8 cellular contexts compared by ENCODE assay signal in genomic region chr20:44733341-44734069, GRCh38. TPM values are rescaled to one million over a fixed set of nuclear protein-coding genes. Genes with fewer than 3 reads are reported as not detected.
A peak's percentile ranks its signal among the peaks of the same experiment; 100 is the strongest.
DNase-seq lines count a peak whose midpoint lies in the region; ATAC-seq and TF ChIP-seq lines count a peak whose summit lies in the region.

No MANE protein-coding gene starts in this region.

- TF ChIP-seq CTCF in C4-2B (conservative IDR thresholded peaks at IDR 0.05): peak; percentile 92
- TF ChIP-seq CTCF in fibroblast of mammary gland (conservative IDR thresholded peaks at IDR 0.05; ENCODE audit: control insufficient read depth, insufficient read depth, low read depth, low read length): peak; percentile 96
- TF ChIP-seq CTCF in neural crest cell (conservative IDR thresholded peaks at IDR 0.05): peak; percentile 80
- TF ChIP-seq CTCF in thoracic aorta (IDR thresholded peaks at IDR 0.05): peak; percentile 93

- H3K4me1 ChIP-seq in NT2/D1 (ENCODE audit: insufficient read depth, insufficient read length) (peaks cover 10% of the 10 kb centered on the region), thoracic aorta (ENCODE audit: control insufficient read depth in 1 of 2, low read depth in 2 of 2) (peaks cover 24 to 94% of the 10 kb centered on the region in 2 donors)

- ATAC-seq in thoracic aorta (ENCODE audit: insufficient number of reproducible peaks, low FRiP score, low read depth) (peak; percentile 31), HG03460 (IDR thresholded peaks at IDR 0.05; ENCODE audit: unreplicated experiment) (no peak)

- H3K4me1 Mint-ChIP-seq in neural crest cell: peaks cover 12% of the 10 kb centered on the region

- no peak overlapping the region for H3K27ac ChIP-seq in C4-2B
- peak overlapping the region; percentile 85 to 89 for H3K27ac ChIP-seq in thoracic aorta

- no peaks in the 10 kb centered on the region for H3K36me3 Mint-ChIP-seq in neural crest cell (ENCODE audit: low read depth)

- DNase-seq in H7 (peak; percentile 79), NT2/D1 (ENCODE audit: low read depth, low spot score) (peak; percentile 71), activated T-helper 1 cell treated with Interleukin-2 at 50 U/mL for 16 hours (ENCODE audit: low read depth) (peak; percentile 16), fibroblast of mammary gland (ENCODE audit: low read depth) (peak; percentile 74), neural crest cell (ENCODE audit: low read depth, low spot score) (peak; percentile 48), thoracic aorta (ENCODE audit: low spot score) (no peak)

- H3K9me3 Mint-ChIP-seq in neural crest cell: peaks cover 8% of the 10 kb centered on the region

- no peaks in the 10 kb centered on the region for H3K27me3 ChIP-seq in H7 (ENCODE audit: control insufficient read depth, insufficient read depth, low read length)
- H3K27me3 ChIP-seq in NT2/D1 (ENCODE audit: insufficient read depth, insufficient read length): no peaks in the 10 kb centered on the region
- no peaks in the 10 kb centered on the region for H3K27me3 ChIP-seq in thoracic aorta (replicated peaks; ENCODE audit: insufficient read depth)

- no peak overlapping the region for H3K4me3 Mint-ChIP-seq in neural crest cell

- no peak overlapping the region for H3K4me3 ChIP-seq in H7 (ENCODE audit: insufficient read depth, low read depth, low read length)
- H3K4me3 ChIP-seq in NT2/D1 (ENCODE audit: insufficient read length, low read depth): no peak overlapping the region
- no peak overlapping the region for H3K4me3 ChIP-seq in fibroblast of mammary gland (ENCODE audit: control insufficient read depth, low read depth, low read length)
- H3K4me3 ChIP-seq in thoracic aorta: no peak overlapping the region

- H3K9me3 ChIP-seq in NT2/D1 (ENCODE audit: insufficient read depth, low read length) (peaks cover 13% of the 10 kb centered on the region; the same call in 1 of the 2 replicates), thoracic aorta (no peaks in the 10 kb centered on the region)

- H3K27me3 Mint-ChIP-seq in neural crest cell (ENCODE audit: low read depth): peaks cover 4% of the 10 kb centered on the region

- H3K9ac ChIP-seq in NT2/D1 (ENCODE audit: insufficient read length, low read depth): no peak overlapping the region

- no peak overlapping the region for H3K27ac Mint-ChIP-seq in neural crest cell (ENCODE audit: unreplicated experiment)

- no peaks in the 10 kb centered on the region for H3K36me3 ChIP-seq in H7 (replicated peaks; ENCODE audit: control insufficient read depth, insufficient read depth, low read length)
- no peaks in the 10 kb centered on the region for H3K36me3 ChIP-seq in NT2/D1 (ENCODE audit: insufficient read depth, insufficient read length, low read length)
- no peaks in the 10 kb centered on the region for H3K36me3 ChIP-seq in thoracic aorta

RNA-seq across cellular contexts. Expression of gene KCNK15, which starts 12.2 kb away (rescaled TPM):
- 0.14 TPM in 1 of 2 replicates, not detected in the other for total RNA-seq in H7 (2014; rRNA removed; shearing (Covaris generic))
- total RNA-seq in neural crest cell: not detected in 2 replicates
- total RNA-seq in thoracic aorta: 10 to 100 TPM; 26.3 to 60.0 TPM

RNA-seq across cellular contexts. Expression of gene CCN5, which starts 18.3 kb away (rescaled TPM):
- not detected in 2 replicates for total RNA-seq in H7 (2014; rRNA removed; shearing (Covaris generic))
- not detected in 2 replicates for total RNA-seq in neural crest cell
- 100 to 1,000 TPM; 652 to 994 TPM for total RNA-seq in thoracic aorta

Comparison
In these comparisons a context has a peak if more than half of its experiments do, and no peak if none do; other contexts are left out.
1. RNA of gene KCNK15, which starts 12.2 kb away (total RNA-seq): 26.3 to 60.0 TPM in thoracic aorta; 0.14 TPM in H7 and not detected in neural crest cell; every median in the first group is over 10 times any median in the second.
2. RNA of gene CCN5, which starts 18.3 kb away (total RNA-seq): 652 to 994 TPM in thoracic aorta; not detected in H7 and not detected in neural crest cell; every median in the first group is over 100 times any median in the second.
3. Peak in every context shown above with its lines, with median percentiles within 50 percentile points of each other: CTCF ChIP-seq.